ENCODE assay signal across 2 cellular contexts in genomic region chr14:95426116-95426475, GRCh38.
TF ChIP-seq lines count a peak whose summit lies in the region.

No MANE protein-coding gene starts in this region.

TF ChIP-seq in HepG2, 621 proteins besides CTCF, POLR2A, EP300 and RAD21 (continued from another document):
- TF ChIP-seq MATR3 (CRISPR knock-in tag; IDR thresholded peaks at IDR 0.05) (no peak), ZNF501 (CRISPR knock-in tag; IDR thresholded peaks at IDR 0.05) (no peak), ZSCAN30 (CRISPR knock-in tag; IDR thresholded peaks at IDR 0.05) (no peak), MAFG (CRISPR knock-in tag; IDR thresholded peaks at IDR 0.05) (no peak), JDP2 (CRISPR knock-in tag; IDR thresholded peaks at IDR 0.05; ENCODE audit: borderline replicate concordance) (no peak), RARG (CRISPR knock-in tag; IDR thresholded peaks at IDR 0.05; ENCODE audit: low read depth) (no peak), ZFP36 (IDR thresholded peaks at IDR 0.05; ENCODE audit: borderline replicate concordance, low read depth, low read length, partially characterized antibody) (no peak), MTA1 (CRISPR knock-in tag; IDR thresholded peaks at IDR 0.05; ENCODE audit: borderline replicate concordance) (no peak), ZNF703 (CRISPR knock-in tag; IDR thresholded peaks at IDR 0.05; ENCODE audit: borderline replicate concordance) (no peak)
- TF ChIP-seq, protein P1, sequence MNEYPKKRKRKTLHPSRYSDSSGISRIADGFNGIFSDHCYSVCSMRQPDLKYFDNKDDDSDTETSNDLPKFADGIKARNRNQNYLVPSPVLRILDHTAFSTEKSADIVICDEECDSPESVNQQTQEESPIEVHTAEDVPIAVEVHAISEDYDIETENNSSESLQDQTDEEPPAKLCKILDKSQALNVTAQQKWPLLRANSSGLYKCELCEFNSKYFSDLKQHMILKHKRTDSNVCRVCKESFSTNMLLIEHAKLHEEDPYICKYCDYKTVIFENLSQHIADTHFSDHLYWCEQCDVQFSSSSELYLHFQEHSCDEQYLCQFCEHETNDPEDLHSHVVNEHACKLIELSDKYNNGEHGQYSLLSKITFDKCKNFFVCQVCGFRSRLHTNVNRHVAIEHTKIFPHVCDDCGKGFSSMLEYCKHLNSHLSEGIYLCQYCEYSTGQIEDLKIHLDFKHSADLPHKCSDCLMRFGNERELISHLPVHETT (CRISPR knock-in tag; conservative IDR thresholded peaks at IDR 0.05): no peak
- TF ChIP-seq, protein P2, sequence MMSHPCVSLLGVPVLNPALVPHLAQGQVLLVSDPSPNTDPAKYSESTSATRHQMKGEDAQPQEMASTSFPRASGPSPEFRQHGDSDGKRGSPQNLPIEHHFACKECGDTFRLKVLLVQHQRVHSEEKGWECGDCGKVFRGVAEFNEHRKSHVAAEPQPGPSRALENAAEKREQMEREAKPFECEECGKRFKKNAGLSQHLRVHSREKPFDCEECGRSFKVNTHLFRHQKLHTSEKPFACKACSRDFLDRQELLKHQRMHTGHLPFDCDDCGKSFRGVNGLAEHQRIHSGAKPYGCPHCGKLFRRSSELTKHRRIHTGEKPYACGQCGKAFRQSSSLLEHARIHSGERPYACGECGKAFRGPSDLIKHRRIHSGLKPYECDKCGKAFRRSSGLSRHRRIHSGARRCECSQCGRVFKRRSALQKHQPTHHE (CRISPR knock-in tag; IDR thresholded peaks at IDR 0.05; ENCODE audit: borderline replicate concordance): no peak
- TF ChIP-seq, protein P3, sequence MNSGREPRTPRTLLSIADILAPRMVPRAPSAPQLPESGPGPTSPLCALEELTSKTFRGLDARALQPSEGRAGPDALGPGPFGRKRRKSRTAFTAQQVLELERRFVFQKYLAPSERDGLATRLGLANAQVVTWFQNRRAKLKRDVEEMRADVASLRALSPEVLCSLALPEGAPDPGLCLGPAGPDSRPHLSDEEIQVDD (CRISPR knock-in tag; IDR thresholded peaks at IDR 0.05; ENCODE audit: borderline replicate concordance): no peak

TF ChIP-seq in GM23338, 12 proteins besides CTCF, POLR2A, EP300 and RAD21:
- TF ChIP-seq, protein P4, sequence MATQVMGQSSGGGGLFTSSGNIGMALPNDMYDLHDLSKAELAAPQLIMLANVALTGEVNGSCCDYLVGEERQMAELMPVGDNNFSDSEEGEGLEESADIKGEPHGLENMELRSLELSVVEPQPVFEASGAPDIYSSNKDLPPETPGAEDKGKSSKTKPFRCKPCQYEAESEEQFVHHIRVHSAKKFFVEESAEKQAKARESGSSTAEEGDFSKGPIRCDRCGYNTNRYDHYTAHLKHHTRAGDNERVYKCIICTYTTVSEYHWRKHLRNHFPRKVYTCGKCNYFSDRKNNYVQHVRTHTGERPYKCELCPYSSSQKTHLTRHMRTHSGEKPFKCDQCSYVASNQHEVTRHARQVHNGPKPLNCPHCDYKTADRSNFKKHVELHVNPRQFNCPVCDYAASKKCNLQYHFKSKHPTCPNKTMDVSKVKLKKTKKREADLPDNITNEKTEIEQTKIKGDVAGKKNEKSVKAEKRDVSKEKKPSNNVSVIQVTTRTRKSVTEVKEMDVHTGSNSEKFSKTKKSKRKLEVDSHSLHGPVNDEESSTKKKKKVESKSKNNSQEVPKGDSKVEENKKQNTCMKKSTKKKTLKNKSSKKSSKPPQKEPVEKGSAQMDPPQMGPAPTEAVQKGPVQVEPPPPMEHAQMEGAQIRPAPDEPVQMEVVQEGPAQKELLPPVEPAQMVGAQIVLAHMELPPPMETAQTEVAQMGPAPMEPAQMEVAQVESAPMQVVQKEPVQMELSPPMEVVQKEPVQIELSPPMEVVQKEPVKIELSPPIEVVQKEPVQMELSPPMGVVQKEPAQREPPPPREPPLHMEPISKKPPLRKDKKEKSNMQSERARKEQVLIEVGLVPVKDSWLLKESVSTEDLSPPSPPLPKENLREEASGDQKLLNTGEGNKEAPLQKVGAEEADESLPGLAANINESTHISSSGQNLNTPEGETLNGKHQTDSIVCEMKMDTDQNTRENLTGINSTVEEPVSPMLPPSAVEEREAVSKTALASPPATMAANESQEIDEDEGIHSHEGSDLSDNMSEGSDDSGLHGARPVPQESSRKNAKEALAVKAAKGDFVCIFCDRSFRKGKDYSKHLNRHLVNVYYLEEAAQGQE (IDR thresholded peaks at IDR 0.05; ENCODE audit: unreplicated experiment): no peak
- TF ChIP-seq CREB1 (CRISPR knock-in tag; IDR thresholded peaks at IDR 0.05; ENCODE audit: low read depth): no peak
- no peak for TF ChIP-seq ZNF114 (CRISPR knock-in tag; IDR thresholded peaks at IDR 0.05)
- no peak for TF ChIP-seq JUNB (IDR thresholded peaks at IDR 0.05; ENCODE audit: unreplicated experiment)
- TF ChIP-seq ZNF462 (CRISPR knock-in tag; IDR thresholded peaks at IDR 0.05): no peak
- TF ChIP-seq EZH2phosphoT487 (IDR thresholded peaks at IDR 0.05; ENCODE audit: unreplicated experiment): no peak
- TF ChIP-seq ETS1 (IDR thresholded peaks at IDR 0.05): no peak
- TF ChIP-seq EZH2 (IDR thresholded peaks at IDR 0.05; ENCODE audit: low read depth, unreplicated experiment): no peak
- TF ChIP-seq POLR2AphosphoS5 (IDR thresholded peaks at IDR 0.05; ENCODE audit: low read depth): no peak
- TF ChIP-seq NANOG (IDR thresholded peaks at IDR 0.05; ENCODE audit: borderline replicate concordance): no peak
- TF ChIP-seq ZNF331 (CRISPR knock-in tag; IDR thresholded peaks at IDR 0.05; ENCODE audit: low read depth): no peak
- no peak for TF ChIP-seq STAT1 (IDR thresholded peaks at IDR 0.05; ENCODE audit: unreplicated experiment)
TF ChIP-seq in GM23338: peak in this region for 0.
